Comparison of ENCODE assay signal across 27 cellular contexts in genomic region chr7:40432046-40432445, GRCh38.
"Had no signal": no experiment of that assay in that cellular context is flagged by ENCODE, and none has a peak within 500 bp of the region (broad histone marks: within the 10 kb centered on the region; RNA-seq: fewer than 3 reads in every experiment).

No MANE protein-coding gene starts in this region.

- H3K27me3 ChIP-seq: colonic mucosa, dorsolateral prefrontal cortex, esophagus muscularis mucosa, esophagus squamous epithelium, foreskin keratinocyte, gastrocnemius medialis, gastroesophageal sphincter, heart left ventricle, heart right ventricle, hepatocyte had no signal

- H3K4me2 ChIP-seq: hepatocyte had no signal

- H3K4me3 ChIP-seq: colonic mucosa, coronary artery, dorsolateral prefrontal cortex, esophagus muscularis mucosa, esophagus squamous epithelium, gastrocnemius medialis, gastroesophageal sphincter, heart left ventricle, heart right ventricle, hepatocyte had no signal

- FAIRE-seq: endothelial cell of umbilical vein, frontal cortex had no signal

- H3K36me3 ChIP-seq: colonic mucosa, esophagus muscularis mucosa, esophagus squamous epithelium, gastrocnemius medialis, gastroesophageal sphincter, heart left ventricle, heart right ventricle had no signal

- H3K4me1 ChIP-seq: colonic mucosa, esophagus squamous epithelium had no signal

- H2AFZ ChIP-seq: hepatocyte had no signal

- DNase-seq: colonic mucosa; cortex of kidney; dermis blood vessel endothelial cell; dorsolateral prefrontal cortex; effector CD4-positive, alpha-beta T cell; effector CD8-positive, alpha-beta T cell; effector memory CD4-positive, alpha-beta T cell; effector memory CD8-positive, alpha-beta T cell; endodermal cell; erythroblast; esophagus squamous epithelium; foreskin fibroblast; foreskin keratinocyte; foreskin melanocyte; gastrocnemius medialis; glutamatergic neuron; head of caudate nucleus; heart left ventricle; heart right ventricle had no signal

- ATAC-seq: effector memory CD8-positive, alpha-beta T cell; esophagus mucosa; foreskin keratinocyte; gastrocnemius medialis; gastroesophageal sphincter; heart left ventricle; heart right ventricle had no signal

- H3K9me3 ChIP-seq: colonic mucosa, esophagus squamous epithelium, gastrocnemius medialis had no signal

- H3K79me2 ChIP-seq: hepatocyte had no signal

- H3K27ac ChIP-seq: colonic mucosa, coronary artery, dorsolateral prefrontal cortex, epithelial cell of prostate, esophagus muscularis mucosa, esophagus squamous epithelium, foreskin keratinocyte, gastrocnemius medialis, gastroesophageal sphincter, heart left ventricle, heart right ventricle, hepatocyte had no signal
